In the genomic region with DNA sequence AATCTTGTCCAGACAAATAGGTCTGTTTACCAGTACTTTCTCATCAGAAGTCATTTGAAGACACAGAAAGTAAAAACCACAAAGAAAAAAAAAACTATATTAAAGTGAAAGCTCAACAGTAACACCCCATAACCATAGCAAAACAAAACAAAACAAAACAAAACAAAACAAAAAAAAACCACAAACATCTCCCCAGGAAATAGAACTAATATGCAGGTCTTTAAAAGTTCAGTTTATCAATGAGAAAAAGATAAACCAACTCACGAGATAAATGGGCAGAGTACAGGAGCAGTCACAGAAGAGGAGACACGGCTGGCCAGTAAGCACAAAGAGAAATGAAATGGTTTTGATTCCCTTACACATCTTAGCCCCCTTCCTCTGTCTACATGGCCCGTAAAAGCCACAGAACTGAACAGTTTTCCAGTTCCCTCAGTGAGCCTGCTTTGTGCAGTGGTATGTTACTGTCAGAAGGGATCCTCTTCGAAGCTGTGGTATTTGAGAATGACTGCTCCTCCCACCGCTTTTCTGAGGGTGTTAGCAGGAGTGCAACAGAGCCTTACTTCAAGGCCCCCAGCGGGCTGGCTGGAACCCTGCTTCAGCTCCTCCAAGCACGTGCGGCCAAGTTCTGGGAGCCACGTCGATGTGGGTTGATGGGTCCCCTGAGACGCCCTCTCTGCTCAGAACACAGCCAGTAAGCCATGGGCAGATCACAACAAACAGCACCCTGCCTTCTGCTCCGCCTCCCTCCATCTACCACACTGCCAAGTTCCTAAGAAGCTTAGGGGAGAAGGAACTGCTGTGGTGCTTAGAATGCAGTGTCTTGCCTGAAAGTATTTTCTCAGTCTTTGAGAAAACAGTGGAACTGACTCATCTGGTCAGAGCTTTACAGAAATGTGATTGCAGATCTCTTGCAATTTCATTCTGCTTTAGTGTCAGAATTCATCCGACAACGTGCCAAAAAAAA, we compare ENCODE assay signal across 9 cellular contexts. TPM values are rescaled to one million over a fixed set of nuclear protein-coding genes. Genes with fewer than 3 reads are reported as not detected.
A peak's percentile ranks its signal among the peaks of the same experiment; 100 is the strongest.
DNase-seq lines count a peak whose midpoint lies in the region; ATAC-seq and TF ChIP-seq lines count a peak whose summit lies in the region.
"Had no signal": no experiment of that assay in that cellular context is flagged by ENCODE, and none has a peak within 500 bp of the region (broad histone marks: within the 10 kb centered on the region; RNA-seq: fewer than 3 reads in every experiment).

No MANE protein-coding gene starts in this region.

- peak; percentile 24 to 66 (median 33) for DNase-seq in CD8-positive, alpha-beta T cell
- peak; percentile 84 for DNase-seq in Jurkat, Clone E6-1 (ENCODE audit: low read depth, low spot score)
- DNase-seq in activated CD4-positive, alpha-beta T cell treated with anti-CD3 and anti-CD28 coated beads, Interleukin-2, amount 50 U/mL, for 48 hours = peak; percentile 50 to 58
- peak; percentile 50 to 60 (median 57) for DNase-seq in effector memory CD8-positive, alpha-beta T cell
- DNase-seq in midbrain (lab: John Stamatoyannopoulos, UW) = peak; percentile 49
- no peak for DNase-seq in NCI-H2227 treated with DMSO at 0.1 percent for 48 hours (lab: John Stamatoyannopoulos, UW)

- no peaks in the 10 kb centered on the region for H3K27me3 Mint-ChIP-seq in CD8-positive, alpha-beta T cell (ENCODE audit: low read depth)
- no peaks in the 10 kb centered on the region for H3K27me3 Mint-ChIP-seq in effector memory CD8-positive, alpha-beta T cell

- intact Hi-C loops in CD8-positive, alpha-beta T cell (cut with DNase I, micrococcal nuclease) = loop anchor here (1.0 to 5.0 kb wide), 2 partner anchors 14 to 71 kb away; a partner anchor contains a TSS

- no peak for TF ChIP-seq CTCF in CD8-positive, alpha-beta T cell (IDR thresholded peaks at IDR 0.05)

- no peaks in the 10 kb centered on the region for H3K36me3 Mint-ChIP-seq in CD8-positive, alpha-beta T cell
- H3K36me3 Mint-ChIP-seq in effector memory CD8-positive, alpha-beta T cell (ENCODE audit: insufficient read depth) = peaks cover 28% of the 10 kb centered on the region

- peak overlapping the region in 1 of 5 donors; percentile 59 for H3K9ac ChIP-seq in subcutaneous abdominal adipose tissue (ENCODE audit: low read length in 5 of 5)
- H3K9ac ChIP-seq: KMS-11 had no signal

- no peaks in the 10 kb centered on the region for H3K27me3 ChIP-seq in CD8-positive, alpha-beta T cell (ENCODE audit: insufficient read depth, low read length)
- H3K27me3 ChIP-seq in subcutaneous abdominal adipose tissue (ENCODE audit: control insufficient read depth in 5 of 5, insufficient read depth in 4 of 5, low read length in 5 of 5) = peaks cover 0 to 4% (median 0%) of the 10 kb centered on the region in 5 donors

- H3K4me1 Mint-ChIP-seq in CD8-positive, alpha-beta T cell (ENCODE audit: low read depth) = peaks cover 63% of the 10 kb centered on the region
- peaks cover 51 to 71% of the 10 kb centered on the region in 2 donors for H3K4me1 Mint-ChIP-seq in effector memory CD8-positive, alpha-beta T cell (ENCODE audit: low read depth in 2 of 2)

- CTCF ChIA-PET in CD8-positive, alpha-beta T cell (lab: Charles Lee) = interaction anchor here (0.8 to 1.3 kb wide), 2 partner anchors 10 to 15 kb away, joined by 3 read pairs; no protein-coding TSS in a partner anchor

- H3K27ac Mint-ChIP-seq in CD8-positive, alpha-beta T cell = peak overlapping the region; percentile 95
- peak overlapping the region; percentile 95 to 96 for H3K27ac Mint-ChIP-seq in effector memory CD8-positive, alpha-beta T cell

- POLR2A ChIA-PET in CD8-positive, alpha-beta T cell (lab: Charles Lee) = interaction anchor here (0.9 to 4.7 kb wide), 4 partner anchors 9 to 1314 kb away, joined by 3 to 30 read pairs (median 4); a partner anchor contains a TSS

- peak; percentile 58 for ATAC-seq in CD8-positive, alpha-beta T cell
- ATAC-seq in GM21528 (IDR thresholded peaks at IDR 0.05; ENCODE audit: low FRiP score, unreplicated experiment) = peak; percentile 46
- ATAC-seq in effector memory CD8-positive, alpha-beta T cell (replicated peaks) = peak; percentile 58

- no peaks in the 10 kb centered on the region for H3K9me3 ChIP-seq in CD8-positive, alpha-beta T cell (ENCODE audit: low read length)
- no peaks in the 10 kb centered on the region for H3K9me3 ChIP-seq in subcutaneous abdominal adipose tissue (ENCODE audit: control insufficient read depth in 5 of 5, low read length in 5 of 5)

- peaks cover 44% of the 10 kb centered on the region for H3K4me1 ChIP-seq in CD8-positive, alpha-beta T cell (ENCODE audit: insufficient read depth, low read length)
- peaks cover 0 to 23% (median 20%) of the 10 kb centered on the region in 5 donors for H3K4me1 ChIP-seq in subcutaneous abdominal adipose tissue (ENCODE audit: control insufficient read depth in 5 of 5, insufficient read depth in 5 of 5, low read length in 5 of 5)

- H3K27ac ChIP-seq in CD8-positive, alpha-beta T cell (ENCODE audit: low read depth, low read length) = peak overlapping the region; percentile 60
- peak overlapping the region; percentile 47 for H3K27ac ChIP-seq in subcutaneous abdominal adipose tissue (ENCODE audit: low read depth, low read length)
- H3K27ac ChIP-seq: KMS-11 had no signal

- H3K9me3 Mint-ChIP-seq in CD8-positive, alpha-beta T cell = no peaks in the 10 kb centered on the region
- H3K9me3 Mint-ChIP-seq in effector memory CD8-positive, alpha-beta T cell = no peaks in the 10 kb centered on the region

- H3K36me3 ChIP-seq in CD8-positive, alpha-beta T cell (ENCODE audit: insufficient read depth, low read length) = no peaks in the 10 kb centered on the region
- no peaks in the 10 kb centered on the region for H3K36me3 ChIP-seq in subcutaneous abdominal adipose tissue (ENCODE audit: control insufficient read depth in 5 of 5, insufficient read depth in 5 of 5, low read length in 5 of 5)

- peak overlapping the region; percentile 71 for H3K4me3 Mint-ChIP-seq in CD8-positive, alpha-beta T cell
- H3K4me3 Mint-ChIP-seq in effector memory CD8-positive, alpha-beta T cell = peak overlapping the region; percentile 83 to 85

- peak overlapping the region; percentile 33 for H3K4me3 ChIP-seq in CD8-positive, alpha-beta T cell (ENCODE audit: low read depth, low read length)
- H3K4me3 ChIP-seq in Jurkat, Clone E6-1 (ENCODE audit: low read length) = peak overlapping the region; percentile 35
- H3K4me3 ChIP-seq in subcutaneous abdominal adipose tissue (ENCODE audit: low read depth in 1 of 5, low read length in 5 of 5) = peak overlapping the region; percentile 19 to 61 (median 44)

RNA-seq across cellular contexts. Expression of a gene that starts 14.0 kb away (rescaled TPM):
- total RNA-seq in CD8-positive, alpha-beta T cell = 1 to 10 TPM in 1 of 2 experiments, under 1 TPM in 1; 0.90 to 1.0 TPM
- polyA plus RNA-seq in Jurkat, Clone E6-1 (2012; ENCODE audit: insufficient read depth, insufficient read length) = 7.2 TPM
